Comparison of ENCODE assay signal across 21 cellular contexts in the genomic region with DNA sequence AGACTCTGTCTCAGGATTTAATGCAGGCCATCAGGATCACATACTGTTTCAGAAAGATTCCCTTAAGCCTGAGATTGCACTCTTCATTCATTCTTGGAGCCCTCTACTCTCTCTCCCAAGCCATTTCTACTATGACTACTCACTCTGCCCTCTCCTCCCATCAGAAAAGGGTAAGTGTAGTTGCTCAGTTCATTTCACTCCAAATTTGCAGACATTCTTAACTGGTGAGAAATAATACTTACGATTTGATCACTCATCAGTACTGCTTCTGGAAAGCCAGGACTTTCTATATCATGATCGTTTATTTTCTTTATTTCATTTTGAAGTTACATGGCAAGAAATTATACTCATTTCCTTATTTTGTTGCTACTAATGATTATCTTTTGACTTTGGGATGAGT. TPM values are rescaled to one million over a fixed set of nuclear protein-coding genes. Genes with fewer than 3 reads are reported as not detected.
DNase-seq lines count a peak whose midpoint lies in the region; ATAC-seq and TF ChIP-seq lines count a peak whose summit lies in the region.
"Had no signal": no experiment of that assay in that cellular context is flagged by ENCODE, and none has a peak within 500 bp of the region (broad histone marks: within the 10 kb centered on the region; RNA-seq: fewer than 3 reads in every experiment).

No MANE protein-coding gene starts in this region.

- H3K27ac Mint-ChIP-seq in MCF 10A (ENCODE audit: low read depth, unreplicated experiment) = peak overlapping the region; percentile 59
- H3K27ac Mint-ChIP-seq: CD4-positive, alpha-beta T cell; CD8-positive, alpha-beta memory T cell; GM23338; H9; HFFc6 had no signal

- WGBS in smooth muscle cell (ENCODE audit: low lambda C conversion rate) = 86% methylated on average over 2 of the region's 2 CpGs

- POLR2A ChIA-PET in MCF 10A (lab: Yijun Ruan, JAX) = interaction anchor here (1.0 kb wide), 1 partner anchor 8 kb away, joined by 3 read pairs; no protein-coding TSS in a partner anchor

- peak overlapping the region; percentile 46 for H3K9ac ChIP-seq in skeletal muscle satellite cell (ENCODE audit: low read depth, low read length)
- no peak overlapping the region for H3K9ac ChIP-seq in smooth muscle cell (ENCODE audit: low read depth)
- H3K9ac ChIP-seq: BLaER1 treated with 17β-estradiol and CSF1 and Interleukin-3, amounts not matched to agents 10 nM and 100 nM had no signal

- no peaks in the 10 kb centered on the region for H3K9me3 Mint-ChIP-seq in MCF 10A (ENCODE audit: unreplicated experiment)
- H3K9me3 Mint-ChIP-seq: CD4-positive, alpha-beta T cell; CD8-positive, alpha-beta memory T cell; GM23338; H9; HFFc6 had no signal

- intact Hi-C loops in MCF 10A (cut with micrococcal nuclease) (no loop called here), breast epithelium (cut with DNase I; ENCODE audit: low total_unique reads) (no loop called here)

- H3K4me1 Mint-ChIP-seq in MCF 10A (ENCODE audit: insufficient read depth, unreplicated experiment) = peaks cover 42% of the 10 kb centered on the region

- no peak overlapping the region for H3K4me3 ChIP-seq in breast epithelium
- H3K4me3 ChIP-seq in skeletal muscle satellite cell (ENCODE audit: low read length) = no peak overlapping the region
- H3K4me3 ChIP-seq in smooth muscle cell = no peak overlapping the region
- H3K4me3 ChIP-seq: BLaER1 treated with 17β-estradiol and CSF1 and Interleukin-3, amounts not matched to agents 10 nM and 100 nM; GM23338 had no signal

- TF ChIP-seq CTCF in MCF 10A (IDR thresholded peaks at IDR 0.05; ENCODE audit: unreplicated experiment) (no peak), breast epithelium (IDR thresholded peaks at IDR 0.05) (no peak), smooth muscle cell (IDR thresholded peaks at IDR 0.05; ENCODE audit: borderline replicate concordance, insufficient read depth, poor library complexity, severe bottlenecking) (no peak)

- no peak overlapping the region for H2AFZ ChIP-seq in smooth muscle cell (ENCODE audit: low read depth)
- H2AFZ ChIP-seq: GM23338 had no signal

- H3K4me1 ChIP-seq in breast epithelium = peaks cover 0 to 4% of the 10 kb centered on the region in 2 donors
- H3K4me1 ChIP-seq in skeletal muscle satellite cell (ENCODE audit: control insufficient read depth, insufficient read depth, low read length) = peaks cover 43% of the 10 kb centered on the region
- no peaks in the 10 kb centered on the region for H3K4me1 ChIP-seq in smooth muscle cell (ENCODE audit: low read depth)

- no peaks in the 10 kb centered on the region for H3K36me3 Mint-ChIP-seq in MCF 10A (ENCODE audit: insufficient read depth, unreplicated experiment)
- H3K36me3 Mint-ChIP-seq: CD14-positive monocyte; CD8-positive, alpha-beta memory T cell had no signal

- H3K9me3 ChIP-seq in breast epithelium = no peaks in the 10 kb centered on the region
- no peaks in the 10 kb centered on the region for H3K9me3 ChIP-seq in skeletal muscle satellite cell (replicated peaks; ENCODE audit: low read length)
- H3K9me3 ChIP-seq in smooth muscle cell (replicated peaks; ENCODE audit: low read depth) = no peaks in the 10 kb centered on the region
- H3K9me3 ChIP-seq: BE2C had no signal

- H3K27ac ChIP-seq in breast epithelium (no peak overlapping the region), smooth muscle cell (ENCODE audit: low read depth) (no peak overlapping the region)
- H3K27ac ChIP-seq: 22Rv1; BLaER1 treated with 17β-estradiol and CSF1 and Interleukin-3, amounts not matched to agents 10 nM and 100 nM had no signal

- DNase-seq in MCF 10A (ENCODE audit: unreplicated experiment) (no peak), breast epithelium (ENCODE audit: low spot score in 2 of 2) (no peak), iris pigment epithelial cell (ENCODE audit: low read depth) (peak; percentile 41), G401 (ENCODE audit: low spot score) (no peak), smooth muscle cell (lab: John Stamatoyannopoulos, UW; ENCODE audit: unreplicated experiment) (no peak)
- DNase-seq: ACHN; AML-193; BE2C; CD4-positive, alpha-beta T cell; CD8-positive, alpha-beta memory T cell; DMS 273 treated with DMSO at 0.1 percent for 48 hours; DMS79; GF-D8; H9 had no signal

- in situ Hi-C loops in G401 (cut with HindIII; ENCODE audit: low sequenced_read_pairs) = no loop called here

- no peak for ATAC-seq in GM21576 (IDR thresholded peaks at IDR 0.05; ENCODE audit: unreplicated experiment)
- ATAC-seq: GM23338 had no signal

- BruUV-seq in MCF 10A (replicated peaks; lab: Mats Ljungman, UMichigan) = no TSS peak

- TF ChIP-seq POLR2A in breast epithelium (IDR thresholded peaks at IDR 0.05) = no peak

- H3K4me2 ChIP-seq in skeletal muscle satellite cell (ENCODE audit: low read length) = peak overlapping the region; percentile 8
- H3K4me2 ChIP-seq in smooth muscle cell = no peak overlapping the region
- H3K4me2 ChIP-seq: GM23338 had no signal

- H3K27me3 ChIP-seq in breast epithelium (no peaks in the 10 kb centered on the region), skeletal muscle satellite cell (ENCODE audit: control insufficient read depth, insufficient read depth, low read length) (no peaks in the 10 kb centered on the region), smooth muscle cell (ENCODE audit: low read depth) (peaks cover 29% of the 10 kb centered on the region)
- H3K27me3 ChIP-seq: BE2C; BLaER1 treated with 17β-estradiol and CSF1 and Interleukin-3, amounts not matched to agents 10 nM and 100 nM had no signal

- H3K4me3 Mint-ChIP-seq in MCF 10A (ENCODE audit: unreplicated experiment) = no peak overlapping the region
- H3K4me3 Mint-ChIP-seq: CD14-positive monocyte; CD4-positive, alpha-beta T cell; CD8-positive, alpha-beta memory T cell; GM23338; H9; HFFc6 had no signal

- CTCF ChIA-PET in MCF 10A (lab: Yijun Ruan, JAX) = interaction anchor here (0.8 to 9.9 kb wide), 8 partner anchors 41 to 468 kb away, joined by 3 to 109 read pairs (median 8); no protein-coding TSS in a partner anchor

- H4K20me1 ChIP-seq in smooth muscle cell (ENCODE audit: low read depth) = no peaks in the 10 kb centered on the region
- H4K20me1 ChIP-seq: BLaER1 treated with 17β-estradiol and CSF1 and Interleukin-3, amounts not matched to agents 10 nM and 100 nM had no signal

- H3K36me3 ChIP-seq in breast epithelium = no peaks in the 10 kb centered on the region
- H3K36me3 ChIP-seq in skeletal muscle satellite cell (ENCODE audit: insufficient read depth, low read length) = no peaks in the 10 kb centered on the region
- no peaks in the 10 kb centered on the region for H3K36me3 ChIP-seq in smooth muscle cell (ENCODE audit: low read depth)
- H3K36me3 ChIP-seq: BE2C; BLaER1 treated with 17β-estradiol and CSF1 and Interleukin-3, amounts not matched to agents 10 nM and 100 nM had no signal

- H3F3A ChIP-seq in smooth muscle cell (ENCODE audit: low read depth) = no peaks in the 10 kb centered on the region

- no peaks in the 10 kb centered on the region for H3K27me3 Mint-ChIP-seq in MCF 10A (ENCODE audit: insufficient read depth, unreplicated experiment)

- H3K79me2 ChIP-seq in smooth muscle cell (ENCODE audit: low read depth) = no peaks in the 10 kb centered on the region

RNA-seq across cellular contexts. Expression of gene RERG, which starts 3.9 kb away (rescaled TPM):
- total RNA-seq in MCF 10A (2022) = 7.6 and 16.5 TPM in 2 replicates
- total RNA-seq in breast epithelium = 100 to 1,000 TPM in 1 of 3 donors, 10 to 100 TPM in 2; 16.3 to 126 (median 60.0) TPM
- 0.22 TPM in 1 of 2 replicates, not detected in the other for total RNA-seq in skeletal muscle satellite cell (2012; rRNA removed)
- not detected in 2 replicates for total RNA-seq in G401 (2014; rRNA removed; shearing (Covaris generic))
- 0.04 TPM in 1 of 2 replicates, not detected in the other for total RNA-seq in smooth muscle cell
- not detected in 2 replicates for polyA plus RNA-seq in smooth muscle cell
- total RNA-seq: CD4-positive, alpha-beta T cell; CD8-positive, alpha-beta memory T cell; H9; HFFc6 had no signal
- polyA plus RNA-seq: CD14-positive monocyte; CD8-positive, alpha-beta memory T cell had no signal
